In genomic region chr1:8646996-8647395, GRCh38 we compare ENCODE assay signal across 21 cellular contexts.
"Had no signal": no experiment of that assay in that cellular context is flagged by ENCODE, and none has a peak within 500 bp of the region (broad histone marks: within the 10 kb centered on the region; RNA-seq: fewer than 3 reads in every experiment).

No MANE protein-coding gene starts in this region.

- H3K27ac ChIP-seq: coronary artery, gastroesophageal sphincter, prostate gland, right atrium auricular region, stomach had no signal

- H3K36me3 ChIP-seq: gastroesophageal sphincter, heart right ventricle, prostate gland, right atrium auricular region, stomach had no signal

- ATAC-seq: activated CD4-positive, CD25-positive, alpha-beta regulatory T cell treated with anti-CD3 and anti-CD28 coated beads, Interleukin-2, amount 50 U/mL, for 24 hours; activated CD8-positive, alpha-beta T cell treated with anti-CD3 and anti-CD28 coated beads, Interleukin-2, amount 10 ng/mL, durations not matched to agents 7 days and 5 days; esophagus mucosa; gastroesophageal sphincter had no signal

- H3K27me3 Mint-ChIP-seq: activated CD4-positive, alpha-beta T cell treated with anti-CD3 and anti-CD28 coated beads, Interleukin-2, amount 10 ng/mL, durations not matched to agents 7 days and 5 days; activated T-cell treated with anti-CD3 and anti-CD28 coated beads, Interleukin-2, amount 50 U/mL, for 24 hours; central memory CD8-positive, alpha-beta T cell; type B pancreatic cell had no signal

- H3K4me3 Mint-ChIP-seq: activated CD4-positive, alpha-beta T cell treated with anti-CD3 and anti-CD28 coated beads, Interleukin-2, amount 10 ng/mL, durations not matched to agents 7 days and 5 days; activated CD8-positive, alpha-beta T cell treated with anti-CD3 and anti-CD28 coated beads, Interleukin-2, amount 10 ng/mL, durations not matched to agents 7 days and 5 days; activated T-cell treated with anti-CD3 and anti-CD28 coated beads, Interleukin-2, amount 50 U/mL, for 24 hours; central memory CD8-positive, alpha-beta T cell; nephron; type B pancreatic cell had no signal

- DNase-seq: activated CD4-positive, alpha-beta T cell treated with anti-CD3 and anti-CD28 coated beads, Interleukin-2, amount 10 ng/mL, durations not matched to agents 7 days and 5 days; activated CD8-positive, alpha-beta T cell treated with anti-CD3 and anti-CD28 coated beads, Interleukin-2, amount 10 ng/mL, durations not matched to agents 7 days and 5 days; activated effector memory CD4-positive, alpha-beta T cell treated with Interleukin-2 at 50 U/mL for 16 hours; activated naive CD4-positive, alpha-beta T cell treated with anti-CD3 and anti-CD28 coated beads, Interleukin-2, amount 50 U/mL, for 16 hours; activated T-cell treated with anti-CD3 and anti-CD28 coated beads, Interleukin-2, amount 50 U/mL, for 24 hours; aorta; heart right ventricle; mesendoderm; occipital lobe; stimulated activated CD4-positive, alpha-beta T cell treated with anti-CD3 and anti-CD28 coated beads, Interleukin-2, amount 100 ng/mL, for 24 hours; stomach; T1000 had no signal

- H3K9me3 Mint-ChIP-seq: activated CD4-positive, alpha-beta T cell treated with anti-CD3 and anti-CD28 coated beads, Interleukin-2, amount 10 ng/mL, durations not matched to agents 7 days and 5 days; activated T-cell treated with anti-CD3 and anti-CD28 coated beads, Interleukin-2, amount 50 U/mL, for 24 hours; central memory CD8-positive, alpha-beta T cell; nephron; type B pancreatic cell had no signal

- H3K9me3 ChIP-seq: gastroesophageal sphincter, heart right ventricle, prostate gland, right atrium auricular region, stomach had no signal

- H3K4me3 ChIP-seq: coronary artery, gastroesophageal sphincter, heart right ventricle, prostate gland, right atrium auricular region, stomach had no signal

- H3K27ac Mint-ChIP-seq: activated CD4-positive, alpha-beta T cell treated with anti-CD3 and anti-CD28 coated beads, Interleukin-2, amount 10 ng/mL, durations not matched to agents 7 days and 5 days; activated CD8-positive, alpha-beta T cell treated with anti-CD3 and anti-CD28 coated beads, Interleukin-2, amount 10 ng/mL, durations not matched to agents 7 days and 5 days; nephron; type B pancreatic cell had no signal

- H3K27me3 ChIP-seq: gastroesophageal sphincter, heart right ventricle, right atrium auricular region, stomach had no signal
